In genomic region chr1:65528104-65528503, GRCh38 we compare ENCODE assay signal across 15 cellular contexts.
A peak's percentile ranks its signal among the peaks of the same experiment; 100 is the strongest.
DNase-seq lines count a peak whose midpoint lies in the region; ATAC-seq, FAIRE-seq and TF ChIP-seq lines count a peak whose summit lies in the region.
"Had no signal": no experiment of that assay in that cellular context is flagged by ENCODE, and none has a peak within 500 bp of the region (broad histone marks: within the 10 kb centered on the region; RNA-seq: fewer than 3 reads in every experiment).

No MANE protein-coding gene starts in this region.

- TF ChIP-seq CTCF in AG10803 (conservative IDR thresholded peaks at IDR 0.05; ENCODE audit: low read length) = peak; percentile 38
- peak; percentile 6 to 22 for TF ChIP-seq CTCF in endothelial cell of umbilical vein (IDR thresholded peaks at IDR 0.05; ENCODE audit: extremely low read depth in 1 of 2, insufficient read depth in 1 of 2, low read depth in 1 of 2, low read length in 2 of 2)
- peak; percentile 34 for TF ChIP-seq CTCF in osteocyte (IDR thresholded peaks at IDR 0.05)
- TF ChIP-seq CTCF in MM.1S (IDR thresholded peaks at IDR 0.05; ENCODE audit: low read length) = no peak
- TF ChIP-seq CTCF in mucosa of descending colon (IDR thresholded peaks at IDR 0.05) = no peak

- H2AFZ ChIP-seq in endothelial cell of umbilical vein (ENCODE audit: low read depth, low read length) = no peak overlapping the region
- H2AFZ ChIP-seq in MM.1S (ENCODE audit: low read length) = no peak overlapping the region

- CTCF ChIA-PET in endothelial cell of umbilical vein (lab: Charles Lee) = interaction anchor here (0.8 to 1.0 kb wide), 3 partner anchors 8 to 27 kb away, joined by 3 to 5 read pairs (median 3); no protein-coding TSS in a partner anchor

- H3K9me3 ChIP-seq in endothelial cell of umbilical vein (replicated peaks; ENCODE audit: control insufficient read depth, insufficient read depth, low read length) (no peaks in the 10 kb centered on the region), MM.1S (replicated peaks; ENCODE audit: insufficient read depth, low read length) (no peaks in the 10 kb centered on the region), mucosa of descending colon (no peaks in the 10 kb centered on the region)

- H3K27ac ChIP-seq in endothelial cell of umbilical vein (ENCODE audit: insufficient read depth, low read depth, low read length) (no peak overlapping the region), MM.1S (ENCODE audit: low read length) (no peak overlapping the region)

- H3K9me3 Mint-ChIP-seq in osteocyte (ENCODE audit: unreplicated experiment) = peaks cover 11% of the 10 kb centered on the region
- H3K9me3 Mint-ChIP-seq in activated T-cell treated with anti-CD3 and anti-CD28 coated beads, Interleukin-2, amount 50 U/mL, for 24 hours = no peaks in the 10 kb centered on the region

- no peak for ATAC-seq in mucosa of descending colon
- ATAC-seq: CD8-positive, alpha-beta T cell had no signal

- H3K4me3 Mint-ChIP-seq in osteocyte (ENCODE audit: unreplicated experiment) = no peak overlapping the region
- no peak overlapping the region for H3K4me3 Mint-ChIP-seq in activated T-cell treated with anti-CD3 and anti-CD28 coated beads, Interleukin-2, amount 50 U/mL, for 24 hours
- H3K4me3 Mint-ChIP-seq: CD8-positive, alpha-beta T cell had no signal

- H3K4me1 Mint-ChIP-seq in osteocyte (ENCODE audit: unreplicated experiment) = peaks cover 26% of the 10 kb centered on the region
- peaks cover 7% of the 10 kb centered on the region for H3K4me1 Mint-ChIP-seq in activated T-cell treated with anti-CD3 and anti-CD28 coated beads, Interleukin-2, amount 50 U/mL, for 24 hours (ENCODE audit: low read depth)

- DNase-seq in AG10803 (ENCODE audit: low read depth) (no peak), NAMALWA (ENCODE audit: low spot score) (peak; percentile 5), endothelial cell of umbilical vein (ENCODE audit: low read depth, low spot score) (peak; percentile 51), osteocyte (ENCODE audit: extremely low spot score, unreplicated experiment) (no peak), MM.1S (no peak), mucosa of descending colon (no peak), GF-D8 (lab: John Stamatoyannopoulos, UW) (no peak)
- DNase-seq in activated T-cell treated with anti-CD3 and anti-CD28 coated beads, Interleukin-2, amount 50 U/mL, for 24 hours = no peak
- DNase-seq: activated naive CD4-positive, alpha-beta T cell treated with anti-CD3 and anti-CD28 coated beads, Interleukin-2, amount 50 U/mL, for 16 hours; CD8-positive, alpha-beta T cell; cortex of kidney; kidney glomerular epithelial cell; nucleus accumbens; RPMI8226; stimulated activated CD4-positive, alpha-beta T cell treated with anti-CD3 and anti-CD28 coated beads, Interleukin-1b, Interleukin-23, amount 100 ng/mL, for 48 hours had no signal

- H3K27me3 Mint-ChIP-seq in osteocyte (ENCODE audit: unreplicated experiment) = peaks cover 19% of the 10 kb centered on the region
- peaks cover 58% of the 10 kb centered on the region for H3K27me3 Mint-ChIP-seq in activated T-cell treated with anti-CD3 and anti-CD28 coated beads, Interleukin-2, amount 50 U/mL, for 24 hours

- H3K27me3 ChIP-seq in endothelial cell of umbilical vein (ENCODE audit: control insufficient read depth in 2 of 2, insufficient read depth in 2 of 2, low read length in 2 of 2) (no peaks in the 10 kb centered on the region), MM.1S (replicated peaks; ENCODE audit: insufficient read depth, low read length) (no peaks in the 10 kb centered on the region)

- H3K9me1 ChIP-seq in endothelial cell of umbilical vein (replicated peaks; ENCODE audit: control insufficient read depth, extremely low read depth, insufficient read depth, low read length) = no peaks in the 10 kb centered on the region

- no peaks in the 10 kb centered on the region for H4K20me1 ChIP-seq in endothelial cell of umbilical vein (replicated peaks; ENCODE audit: control insufficient read depth, extremely low read depth, insufficient read depth, low read length)
- no peaks in the 10 kb centered on the region for H4K20me1 ChIP-seq in MM.1S (ENCODE audit: insufficient read depth, low read length)

- peak overlapping the region; percentile 79 for H3K4me2 ChIP-seq in endothelial cell of umbilical vein (ENCODE audit: insufficient read depth, low read length)
- H3K4me2 ChIP-seq in MM.1S (ENCODE audit: low read depth, low read length) = no peak overlapping the region

- H3K36me3 ChIP-seq in endothelial cell of umbilical vein (ENCODE audit: control insufficient read depth in 2 of 2, extremely low read depth in 1 of 2, insufficient read depth in 2 of 2, low read length in 2 of 2) (no peaks in the 10 kb centered on the region), MM.1S (replicated peaks; ENCODE audit: insufficient read depth, low read length) (no peaks in the 10 kb centered on the region), mucosa of descending colon (ENCODE audit: low read depth) (no peaks in the 10 kb centered on the region)

- no peak for TF ChIP-seq POLR2A in endothelial cell of umbilical vein (IDR thresholded peaks at IDR 0.05; ENCODE audit: low read depth, low read length)

- dilution Hi-C loops in endothelial cell of umbilical vein (cut with MboI; ENCODE audit: extremely low pct_ligation_motif_present, low sequenced_read_pairs) = no loop called here

- intact Hi-C loops in endothelial cell of umbilical vein (cut with micrococcal nuclease) = loop anchor here (5.0 kb wide), 2 partner anchors 89 to 466 kb away; no protein-coding TSS in a partner anchor
- intact Hi-C loops in mucosa of descending colon (cut with DNase I, micrococcal nuclease) = no loop called here

- H3K79me2 ChIP-seq in endothelial cell of umbilical vein (ENCODE audit: control insufficient read depth, insufficient read depth, low read length) (no peaks in the 10 kb centered on the region), MM.1S (ENCODE audit: low read length) (no peaks in the 10 kb centered on the region)

- H3K9ac ChIP-seq in endothelial cell of umbilical vein (replicated peaks; ENCODE audit: extremely low read depth, insufficient read depth, low read length) (no peak overlapping the region), MM.1S (ENCODE audit: low read length) (no peak overlapping the region)

- H3K4me1 ChIP-seq in endothelial cell of umbilical vein (ENCODE audit: control insufficient read depth, extremely low read depth, insufficient read depth, low read length) (peaks cover 27% of the 10 kb centered on the region), MM.1S (ENCODE audit: low read length) (no peaks in the 10 kb centered on the region), mucosa of descending colon (ENCODE audit: low read depth) (no peaks in the 10 kb centered on the region)

- no peaks in the 10 kb centered on the region for H3K9me2 ChIP-seq in MM.1S (replicated peaks; ENCODE audit: insufficient read depth, low read length)

- no TSS peak for BruUV-seq in endothelial cell of umbilical vein (replicated peaks; lab: Mats Ljungman, UMichigan)

- no peak overlapping the region; the same call in 1 of the 2 replicates for H3K4me3 ChIP-seq in AG10803 (ENCODE audit: low read length)
- H3K4me3 ChIP-seq in endothelial cell of umbilical vein (replicated peaks in 1 of 3; ENCODE audit: insufficient read depth in 1 of 3, low read depth in 1 of 3, low read length in 3 of 3) = no peak overlapping the region
- H3K4me3 ChIP-seq in MM.1S (ENCODE audit: low read length) = no peak overlapping the region
- no peak overlapping the region for H3K4me3 ChIP-seq in mucosa of descending colon

- peaks cover 9% of the 10 kb centered on the region for H3K36me3 Mint-ChIP-seq in osteocyte (ENCODE audit: unreplicated experiment)
- no peaks in the 10 kb centered on the region for H3K36me3 Mint-ChIP-seq in activated T-cell treated with anti-CD3 and anti-CD28 coated beads, Interleukin-2, amount 50 U/mL, for 24 hours (ENCODE audit: low read depth)
- H3K36me3 Mint-ChIP-seq: CD8-positive, alpha-beta T cell had no signal

- no peak overlapping the region for H3K27ac Mint-ChIP-seq in osteocyte (ENCODE audit: unreplicated experiment)
- no peak overlapping the region for H3K27ac Mint-ChIP-seq in activated T-cell treated with anti-CD3 and anti-CD28 coated beads, Interleukin-2, amount 50 U/mL, for 24 hours
- H3K27ac Mint-ChIP-seq: CD8-positive, alpha-beta T cell had no signal

- H3F3A ChIP-seq in MM.1S (ENCODE audit: insufficient read depth, low read length) = no peaks in the 10 kb centered on the region

- POLR2A ChIA-PET in endothelial cell of umbilical vein (lab: Charles Lee) = no interaction called here

- FAIRE-seq in endothelial cell of umbilical vein (lab: Jason Lieb, UNC) = peak; percentile 59

TF ChIP-seq in endothelial cell of umbilical vein, 7 proteins besides CTCF, POLR2A, EP300 and RAD21:
- no peak for TF ChIP-seq FOS (IDR thresholded peaks at IDR 0.05; ENCODE audit: borderline replicate concordance, insufficient read depth, low read length)
- no peak for TF ChIP-seq JUN (IDR thresholded peaks at IDR 0.05; ENCODE audit: borderline replicate concordance, insufficient read depth, insufficient read length, low read depth)
- no peak for TF ChIP-seq MYC (IDR thresholded peaks at IDR 0.05; ENCODE audit: low read depth, low read length)
- TF ChIP-seq, protein P1, sequence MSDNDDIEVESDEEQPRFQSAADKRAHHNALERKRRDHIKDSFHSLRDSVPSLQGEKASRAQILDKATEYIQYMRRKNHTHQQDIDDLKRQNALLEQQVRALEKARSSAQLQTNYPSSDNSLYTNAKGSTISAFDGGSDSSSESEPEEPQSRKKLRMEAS (IDR thresholded peaks at IDR 0.05; ENCODE audit: insufficient read depth, insufficient read length) = no peak

Comparison
In these comparisons a context has a peak if more than half of its experiments do, and no peak if none do; other contexts are left out.
1. DNase-seq: peak in NAMALWA (single experiment) and endothelial cell of umbilical vein (single experiment); none in AG10803 (single experiment), osteocyte (single experiment), activated T-cell treated with anti-CD3 and anti-CD28 coated beads, Interleukin-2, amount 50 U/mL, for 24 hours (single experiment), MM.1S (single experiment), mucosa of descending colon (0 of 3) and GF-D8 (single experiment).
2. CTCF ChIP-seq: peak in AG10803 (single experiment), endothelial cell of umbilical vein (2 of 2) and osteocyte (single experiment); none in MM.1S (single experiment) and mucosa of descending colon (single experiment).